ENCODE assay signal across 8 cellular contexts in genomic region chr3:127544151-127544805, GRCh38. TPM values are rescaled to one million over a fixed set of nuclear protein-coding genes. Genes with fewer than 3 reads are reported as not detected.
DNase-seq lines count a peak whose midpoint lies in the region; ATAC-seq and TF ChIP-seq lines count a peak whose summit lies in the region.

No MANE protein-coding gene starts in this region.

- H3K27me3 Mint-ChIP-seq in activated CD4-positive, alpha-beta T cell treated with anti-CD3 and anti-CD28 coated beads, Interleukin-2, amount 10 ng/mL, durations not matched to agents 24 days and 14 days, result peaks cover 12% of the 10 kb centered on the region

- no peak for TF ChIP-seq POLR2A in right lobe of liver (IDR thresholded peaks at IDR 0.05)

- H3K27ac Mint-ChIP-seq in activated CD4-positive, alpha-beta T cell treated with anti-CD3 and anti-CD28 coated beads, Interleukin-2, amount 10 ng/mL, durations not matched to agents 24 days and 14 days, result no peak overlapping the region

- no peak overlapping the region for H3K4me3 Mint-ChIP-seq in activated CD4-positive, alpha-beta T cell treated with anti-CD3 and anti-CD28 coated beads, Interleukin-2, amount 10 ng/mL, durations not matched to agents 24 days and 14 days

- no peaks in the 10 kb centered on the region for H3K9me3 Mint-ChIP-seq in activated CD4-positive, alpha-beta T cell treated with anti-CD3 and anti-CD28 coated beads, Interleukin-2, amount 10 ng/mL, durations not matched to agents 24 days and 14 days

- no peaks in the 10 kb centered on the region for H3K36me3 Mint-ChIP-seq in activated CD4-positive, alpha-beta T cell treated with anti-CD3 and anti-CD28 coated beads, Interleukin-2, amount 10 ng/mL, durations not matched to agents 24 days and 14 days (ENCODE audit: low read depth)

- DNase-seq in GM06990 (ENCODE audit: extremely low read depth, insufficient read length) (peak; percentile 30), NCI-H524 (lab: John Stamatoyannopoulos, UW) (peak; percentile 95 to 99), coronary artery (ENCODE audit: low spot score) (no peak), right lobe of liver (peak; percentile 78 to 91 (median 87)), NCI-H1048 (lab: John Stamatoyannopoulos, UW) (no peak)
- DNase-seq in activated CD4-positive, alpha-beta T cell treated with anti-CD3 and anti-CD28 coated beads, Interleukin-2, amount 10 ng/mL, durations not matched to agents 24 days and 14 days, result peak; percentile 89
- DNase-seq in stimulated activated CD4-positive, alpha-beta T cell treated with anti-CD3 and anti-CD28 coated beads, TNF-alpha, amount 100 ng/mL, for 4 hours (ENCODE audit: low read depth in 3 of 3), result peak; percentile 34 to 41 (median 41)

- H3K4me1 ChIP-seq in right lobe of liver, result peaks cover 0 to 52% (median 18%) of the 10 kb centered on the region in 4 donors

- no peaks in the 10 kb centered on the region; the same call in 1 of the 2 replicates for H3K27me3 ChIP-seq in GM06990 (replicated peaks; ENCODE audit: control insufficient read depth, insufficient read depth, low read length)
- H3K27me3 ChIP-seq in right lobe of liver, result no peaks in the 10 kb centered on the region

- WGBS in right lobe of liver (ENCODE audit: insufficient coverage, low coverage, low lambda C conversion rate, missing lambda C conversion rate), result 7% methylated on average over 8 of the region's 11 CpGs

- H3K27ac ChIP-seq in coronary artery (no peak overlapping the region), right lobe of liver (peak overlapping the region in 2 of 3 donors; percentile 12 to 26)

- no peaks in the 10 kb centered on the region for H3K36me3 ChIP-seq in GM06990 (ENCODE audit: control insufficient read depth, insufficient read depth, low read length)
- H3K36me3 ChIP-seq in right lobe of liver, result no peaks in the 10 kb centered on the region

- H3K4me3 ChIP-seq in GM06990 (replicated peaks; ENCODE audit: low read depth, low read length) (no peak overlapping the region), coronary artery (no peak overlapping the region), right lobe of liver (no peak overlapping the region)

- ATAC-seq in HG03196 (IDR thresholded peaks at IDR 0.05; ENCODE audit: unreplicated experiment), result peak; percentile 62
- ATAC-seq in right lobe of liver, result peak; percentile 61 to 70 (median 68)

- intact Hi-C loops in activated CD4-positive, alpha-beta T cell treated with anti-CD3 and anti-CD28 coated beads, Interleukin-2, amount 10 ng/mL, durations not matched to agents 24 days and 14 days (cut with micrococcal nuclease), result loop anchor here (1.0 to 10.0 kb wide), 3 partner anchors 259 to 1022 kb away; partner anchors contain the start of gene PRR20G
- intact Hi-C loops in right lobe of liver (cut with DNase I), result no loop called here

- TF ChIP-seq CTCF in GM06990 (IDR thresholded peaks at IDR 0.05; ENCODE audit: insufficient read depth, low read length, poor library complexity, severe bottlenecking), result peak; percentile 93
- TF ChIP-seq CTCF in coronary artery (IDR thresholded peaks at IDR 0.05), result peak; percentile 62
- TF ChIP-seq CTCF in right lobe of liver (IDR thresholded peaks at IDR 0.05), result peak; percentile 83 to 94 (median 88)

- no peaks in the 10 kb centered on the region for H3K9me3 ChIP-seq in right lobe of liver

- peaks cover 11% of the 10 kb centered on the region for H3K4me1 Mint-ChIP-seq in activated CD4-positive, alpha-beta T cell treated with anti-CD3 and anti-CD28 coated beads, Interleukin-2, amount 10 ng/mL, durations not matched to agents 24 days and 14 days

RNA-seq across cellular contexts. Expression of gene TPRA1, which starts 46.3 kb away (rescaled TPM):
- total RNA-seq in activated CD4-positive, alpha-beta T cell treated with anti-CD3 and anti-CD28 coated beads, Interleukin-2, amount 10 ng/mL, durations not matched to agents 24 days and 14 days, result 32.9 and 37.2 TPM in 2 replicates
- 10 to 100 TPM; 13.9 to 25.9 (median 23.3) TPM for total RNA-seq in right lobe of liver

RNA-seq across cellular contexts. Expression of gene MCM2, which starts 53.9 kb away (rescaled TPM):
- total RNA-seq in activated CD4-positive, alpha-beta T cell treated with anti-CD3 and anti-CD28 coated beads, Interleukin-2, amount 10 ng/mL, durations not matched to agents 24 days and 14 days, result 229 and 237 TPM in 2 replicates
- total RNA-seq in right lobe of liver, result 10 to 100 TPM in 2 of 6 experiments, 1 to 10 TPM in 4; 1.6 to 25.3 (median 3.2) TPM

Comparison
In these comparisons a context has a peak if more than half of its experiments do, and no peak if none do; other contexts are left out.
1. DNase-seq: peak in GM06990 (single experiment), NCI-H524 (2 of 2), activated CD4-positive, alpha-beta T cell treated with anti-CD3 and anti-CD28 coated beads, Interleukin-2, amount 10 ng/mL, durations not matched to agents 24 days and 14 days (single experiment), right lobe of liver (3 of 3) and stimulated activated CD4-positive, alpha-beta T cell treated with anti-CD3 and anti-CD28 coated beads, TNF-alpha, amount 100 ng/mL, for 4 hours (3 of 3); none in coronary artery (single experiment) and NCI-H1048 (single experiment).
2. H3K27ac ChIP-seq: peak in right lobe of liver (2 of 3); none in coronary artery (0 of 2).
3. Peak in every context shown above with its lines, with median percentiles within 50 percentile points of each other: CTCF ChIP-seq.